ENCODE assay signal across 1 cellular context in the genomic region with DNA sequence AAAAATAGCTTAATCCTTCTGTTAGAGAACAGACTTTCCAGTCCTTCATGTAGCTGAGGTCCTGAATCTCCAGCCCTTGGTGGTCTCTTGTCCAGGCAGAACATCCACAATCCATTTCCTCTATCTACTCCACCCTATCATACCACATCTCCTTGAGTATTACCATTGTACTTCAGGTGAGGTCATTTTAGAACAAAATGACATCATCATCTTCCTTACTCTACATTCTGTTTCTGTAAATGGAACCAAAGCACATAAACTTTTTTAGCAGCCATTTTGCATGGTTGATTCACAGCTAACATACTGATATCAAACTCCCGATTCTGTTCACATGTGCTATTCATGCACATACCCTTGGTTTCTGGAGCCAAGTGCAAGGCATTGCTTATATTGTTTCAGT.
TF ChIP-seq lines count a peak whose summit lies in the region.

No MANE protein-coding gene starts in this region.

TF ChIP-seq in K562, 482 proteins besides CTCF, POLR2A, EP300 and RAD21 (continued from another document):
- TF ChIP-seq, protein P1, sequence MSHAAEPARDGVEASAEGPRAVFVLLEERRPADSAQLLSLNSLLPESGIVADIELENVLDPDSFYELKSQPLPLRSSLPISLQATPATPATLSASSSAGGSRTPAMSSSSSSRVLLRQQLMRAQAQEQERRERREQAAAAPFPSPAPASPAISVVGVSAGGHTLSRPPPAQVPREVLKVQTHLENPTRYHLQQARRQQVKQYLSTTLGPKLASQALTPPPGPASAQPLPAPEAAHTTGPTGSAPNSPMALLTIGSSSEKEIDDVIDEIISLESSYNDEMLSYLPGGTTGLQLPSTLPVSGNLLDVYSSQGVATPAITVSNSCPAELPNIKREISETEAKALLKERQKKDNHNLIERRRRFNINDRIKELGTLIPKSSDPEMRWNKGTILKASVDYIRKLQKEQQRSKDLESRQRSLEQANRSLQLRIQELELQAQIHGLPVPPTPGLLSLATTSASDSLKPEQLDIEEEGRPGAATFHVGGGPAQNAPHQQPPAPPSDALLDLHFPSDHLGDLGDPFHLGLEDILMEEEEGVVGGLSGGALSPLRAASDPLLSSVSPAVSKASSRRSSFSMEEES (CRISPR knock-in tag; IDR thresholded peaks at IDR 0.05): no peak
TF ChIP-seq in K562: peak in this region for 2.
